8 cellular contexts compared by ENCODE assay signal in the genomic region with DNA sequence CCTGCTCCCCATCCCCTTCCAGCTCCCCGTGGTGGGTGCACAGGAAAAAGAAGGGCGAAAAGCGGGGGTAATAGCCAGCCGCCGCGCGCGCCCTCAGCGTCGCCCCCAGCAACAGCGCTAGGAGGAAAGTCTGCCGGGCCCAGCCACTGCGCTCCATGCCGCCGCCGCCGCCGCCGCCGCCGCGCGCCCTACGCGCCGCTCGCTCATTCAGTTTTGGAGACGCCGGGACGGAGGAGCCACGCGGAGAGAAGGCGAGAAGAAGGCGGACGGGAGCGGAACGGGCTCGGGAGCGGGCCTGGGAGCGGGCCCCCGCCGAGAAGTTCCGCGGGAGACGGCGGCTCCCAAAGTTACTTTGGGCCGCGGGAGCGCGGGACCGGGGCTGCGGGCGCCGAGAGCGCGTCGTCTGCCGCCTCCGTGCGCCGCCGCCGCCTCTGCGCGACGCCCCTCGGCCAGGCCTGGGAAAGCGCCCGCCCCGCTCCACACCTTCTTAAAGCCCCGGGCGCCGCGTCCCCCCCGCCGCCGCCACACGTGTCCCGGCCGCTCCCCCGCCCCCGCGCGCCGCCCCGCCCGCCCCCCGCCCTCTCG. TPM values are rescaled to one million over a fixed set of nuclear protein-coding genes. Genes with fewer than 3 reads are reported as not detected.
DNase-seq lines count a peak whose midpoint lies in the region; ATAC-seq and TF ChIP-seq lines count a peak whose summit lies in the region.

RELN (minus strand) TSS at position 459 of the 585 bp plus-strand sequence; CDS start at position 157, 302 bp downstream.

- H3K4me1 Mint-ChIP-seq in neural crest cell = peaks cover 5% of the 10 kb centered on the region

- no peak within 1 kb of the TSS for H3K27ac Mint-ChIP-seq in neural crest cell (ENCODE audit: unreplicated experiment)

- H3K36me3 ChIP-seq in Peyer's patch (no peaks in the 10 kb centered on the region), esophagus (ENCODE audit: control insufficient read depth in 2 of 2, insufficient read depth in 2 of 2, low read length in 1 of 2) (no peaks in the 10 kb centered on the region)

- no peak within 1 kb of the TSS for H3K27ac ChIP-seq in Peyer's patch
- no peak within 1 kb of the TSS for H3K27ac ChIP-seq in esophagus (ENCODE audit: low read depth in 2 of 2, low read length in 1 of 2)

- H3K4me1 ChIP-seq in Peyer's patch = peaks cover 0 to 10% (median 2%) of the 10 kb centered on the region in 4 donors
- peaks cover 4 to 8% of the 10 kb centered on the region in 2 donors for H3K4me1 ChIP-seq in esophagus (ENCODE audit: control insufficient read depth in 2 of 2, insufficient read depth in 2 of 2, low read length in 1 of 2)

- peak within 1 kb of the TSS; percentile 10; the same call in 1 of the 2 replicates for H3K4me3 ChIP-seq in GM12865 (ENCODE audit: low read depth, low read length)
- peak within 1 kb of the TSS in 3 of 4 donors; percentile 15 to 47 (median 40) for H3K4me3 ChIP-seq in Peyer's patch
- peak within 1 kb of the TSS; percentile 40 to 45 for H3K4me3 ChIP-seq in esophagus (ENCODE audit: low read depth in 1 of 2, low read length in 2 of 2)

- peaks cover 0 to 5% of the 10 kb centered on the region in 2 donors for H3K27me3 ChIP-seq in Peyer's patch
- H3K27me3 ChIP-seq in esophagus (ENCODE audit: control insufficient read depth in 1 of 2, insufficient read depth in 2 of 2, low read length in 2 of 2) = peaks cover 6 to 8% of the 10 kb centered on the region in 2 donors

- H3K9me3 ChIP-seq in Peyer's patch (no peaks in the 10 kb centered on the region), esophagus (ENCODE audit: control insufficient read depth in 2 of 2, insufficient read depth in 1 of 2, low read depth in 1 of 2, low read length in 1 of 2) (no peaks in the 10 kb centered on the region)

- peak within 1 kb of the TSS; percentile 60 for H3K4me3 Mint-ChIP-seq in neural crest cell

- TF ChIP-seq CTCF in GM12865 (IDR thresholded peaks at IDR 0.05; ENCODE audit: insufficient read depth, low read depth, low read length, missing control alignments) (no peak), Peyer's patch (IDR thresholded peaks at IDR 0.05) (no peak), neural crest cell (conservative IDR thresholded peaks at IDR 0.05) (no peak)

- peaks cover 84% of the 10 kb centered on the region for H3K27me3 Mint-ChIP-seq in neural crest cell (ENCODE audit: low read depth)

- H3K9me3 Mint-ChIP-seq in neural crest cell = no peaks in the 10 kb centered on the region

- in situ Hi-C loops in ACHN (cut with HindIII; ENCODE audit: low pct_ligation_motif_present, low pct_unique_long_range_greater_than_20kb, low sequenced_read_pairs) = no loop called here

- TF ChIP-seq POLR2A in Peyer's patch (IDR thresholded peaks at IDR 0.05) = no peak

- ATAC-seq in HG03520 (IDR thresholded peaks at IDR 0.05; ENCODE audit: unreplicated experiment) (no peak), HG02884 (IDR thresholded peaks at IDR 0.05; ENCODE audit: unreplicated experiment) (no peak), HG03565 (IDR thresholded peaks at IDR 0.05; ENCODE audit: unreplicated experiment) (no peak)

- 2 to 3% methylated on average over 33 to 89 of the region's 89 CpGs for WGBS in esophagus, 2 donors

- H3K36me3 Mint-ChIP-seq in neural crest cell (ENCODE audit: low read depth) = no peaks in the 10 kb centered on the region

- DNase-seq in ACHN = peak; percentile 74
- no peak for DNase-seq in GM12865 (ENCODE audit: low read depth)
- DNase-seq in Peyer's patch = no peak
- DNase-seq in neural crest cell (ENCODE audit: low read depth, low spot score) = peak; percentile 28

RNA-seq across cellular contexts. Expression of gene RELN, which starts in this region (rescaled TPM):
- total RNA-seq in Peyer's patch (1 to 10 TPM; 1.7 to 3.9 (median 3.2) TPM), neural crest cell (0.02 and 0.07 TPM in 2 replicates)
- polyA plus RNA-seq in esophagus = under 1 TPM; 0.10 to 0.65 TPM

Comparison
In these comparisons a context has a peak if more than half of its experiments do, and no peak if none do; other contexts are left out.
1. Peak in DNase-seq in neural crest cell; RNA of the gene not detected or under 1 TPM.